ENCODE assay signal across 34 cellular contexts in the genomic region with DNA sequence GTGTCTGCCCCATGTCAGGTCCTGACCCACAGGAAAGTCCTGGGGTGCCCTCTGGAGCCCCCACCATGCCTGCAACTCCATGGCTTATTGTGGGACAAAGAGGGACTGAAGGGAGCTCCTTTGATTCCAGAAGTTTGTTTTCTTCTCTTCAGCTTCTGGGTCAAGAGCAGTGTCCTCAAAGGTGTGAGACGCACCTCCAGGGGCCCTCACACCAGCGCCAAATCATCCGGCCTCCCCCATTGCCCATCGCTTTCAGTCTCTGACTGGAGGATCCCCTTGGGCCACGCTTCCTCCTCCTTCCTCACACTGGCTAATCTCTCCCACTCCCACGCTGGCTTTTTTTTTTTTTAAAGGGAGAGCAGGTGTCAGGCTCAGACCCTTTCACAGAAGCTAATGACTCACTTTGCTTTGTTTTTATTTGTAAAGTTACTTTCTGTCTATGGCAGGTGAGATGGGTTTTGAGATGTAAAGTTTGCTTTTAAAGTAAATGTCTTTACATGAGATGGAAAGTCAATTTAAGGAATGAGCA. TPM values are rescaled to one million over a fixed set of nuclear protein-coding genes. Genes with fewer than 3 reads are reported as not detected.
"Had no signal": no experiment of that assay in that cellular context is flagged by ENCODE, and none has a peak within 500 bp of the region (broad histone marks: within the 10 kb centered on the region; RNA-seq: fewer than 3 reads in every experiment).

No MANE protein-coding gene starts in this region.

- H3K4me1 ChIP-seq: Peyer's patch, SJSA1 had no signal

- H3K4me2 ChIP-seq: SK-N-SH had no signal

- DNase-seq: activated CD4-positive, alpha-beta memory T cell treated with anti-CD3 and anti-CD28 coated beads for 36 hours; activated CD4-positive, alpha-beta T cell treated with anti-CD3 and anti-CD28 coated beads for 36 hours; activated CD4-positive, alpha-beta T cell treated with anti-CD3 and anti-CD28 coated beads, Interleukin-2, amount 50 U/mL, for 1 hour; activated effector memory CD4-positive, alpha-beta T cell treated with anti-CD3 and anti-CD28 coated beads, Interleukin-2, amount 50 U/mL, for 16 hours; activated naive CD4-positive, alpha-beta T cell; activated naive CD4-positive, alpha-beta T cell treated with anti-CD3 and anti-CD28 coated beads, Interleukin-2, amount 50 U/mL, for 16 hours; activated naive CD8-positive, alpha-beta T cell treated with anti-CD3 and anti-CD28 coated beads for 36 hours; activated T-cell treated with anti-CD3 and anti-CD28 coated beads, Interleukin-2, amount 50 U/mL, for 1 hour; activated T-cell treated with anti-CD3 and anti-CD28 coated beads, Interleukin-2, amount 50 U/mL, for 72 hours; amniotic stem cell; aorta; Karpas-422; KBM-7; NCI-H1048; NCI-H1105 treated with DMSO at 0.1 percent for 48 hours; NCI-H1436; NCI-H1694; NCI-H1930; NCI-H2081 treated with DMSO at 0.1 percent for 48 hours; NCI-H2171; NCI-H510A; NCI-H526; NCI-H748 treated with DMSO at 0.1 percent for 48 hours; NK-92 treated with Interleukin-12 subunit alpha and Interleukin-12 subunit beta, amount 100 ng/mL, for 24 hours; PC-3; Peyer's patch; RPMI8226; SHP77 treated with DMSO at 0.1 percent for 48 hours; SK-N-SH had no signal

- H3K36me3 ChIP-seq: cardiac muscle cell, SJSA1 had no signal

- FAIRE-seq: TTC549 had no signal

- H3K4me3 ChIP-seq: cardiac muscle cell, Peyer's patch, SJSA1 had no signal

- ATAC-seq: activated CD4-positive, alpha-beta T cell treated with anti-CD3 and anti-CD28 coated beads for 36 hours; activated CD4-positive, CD25-positive, alpha-beta regulatory T cell treated with anti-CD3 and anti-CD28 coated beads, Interleukin-2, amount 50 U/mL, for 24 hours; activated T-cell treated with anti-CD3 and anti-CD28 coated beads, Interleukin-2, amount 50 U/mL, for 72 hours; activated T-helper 17 cell treated with anti-CD3 and anti-CD28 coated beads, Interleukin-2, amount 50 U/mL, for 72 hours; PC-3 had no signal

- H3K9me3 ChIP-seq: Peyer's patch, SK-N-SH had no signal

- H3K9ac ChIP-seq: SK-N-SH had no signal

- H3K27me3 ChIP-seq: cardiac muscle cell, Peyer's patch had no signal

- H3K27ac ChIP-seq: cardiac muscle cell, Peyer's patch, SJSA1 had no signal

RNA-seq across cellular contexts. Expression of gene CDHR2, which starts 16.7 kb away (rescaled TPM):
- total RNA-seq: aorta, SJSA1 had no signal
- polyA plus RNA-seq: SK-N-SH had no signal
